Comparison of ENCODE assay signal across 12 cellular contexts in the genomic region with DNA sequence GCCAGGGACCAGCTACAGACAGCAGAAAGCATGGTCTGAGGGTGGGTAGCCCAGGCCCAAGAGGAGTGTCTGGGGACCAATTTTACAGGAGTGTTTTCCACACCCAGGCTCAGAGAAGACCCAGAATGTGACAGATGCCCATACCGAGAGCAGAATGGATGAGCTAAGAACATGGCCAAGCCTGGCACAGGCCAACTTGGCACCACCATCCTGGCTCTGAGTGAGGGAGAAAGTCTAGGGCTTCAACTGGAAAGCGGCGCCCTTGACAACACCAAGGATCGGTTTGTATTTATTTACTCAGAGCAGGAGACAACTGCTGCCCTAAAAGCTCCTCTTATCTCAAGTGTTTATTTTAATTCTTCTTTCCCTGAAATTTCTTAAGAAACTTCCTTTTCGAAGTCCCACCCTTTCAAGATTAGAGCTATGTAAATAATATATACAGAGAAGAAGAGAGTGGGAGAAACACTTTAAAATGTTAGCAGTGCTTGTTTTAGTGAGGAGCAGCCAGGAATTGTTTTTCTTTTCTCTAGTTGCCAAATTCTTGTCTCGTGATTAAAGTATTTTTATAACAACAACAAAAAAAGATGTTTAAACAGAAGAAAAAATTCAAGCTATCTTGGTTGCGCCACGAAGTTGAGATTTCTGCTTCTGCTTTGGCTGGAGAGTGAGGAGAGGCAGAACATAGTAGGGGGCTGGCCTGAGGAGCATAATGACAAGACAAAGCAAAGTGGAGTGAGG. TPM values are rescaled to one million over a fixed set of nuclear protein-coding genes. Genes with fewer than 3 reads are reported as not detected.
A peak's percentile ranks its signal among the peaks of the same experiment; 100 is the strongest.
DNase-seq lines count a peak whose midpoint lies in the region; ATAC-seq, FAIRE-seq and TF ChIP-seq lines count a peak whose summit lies in the region.
"Had no signal": no experiment of that assay in that cellular context is flagged by ENCODE, and none has a peak within 500 bp of the region (broad histone marks: within the 10 kb centered on the region; RNA-seq: fewer than 3 reads in every experiment).

No MANE protein-coding gene starts in this region.

- H3K27me3 Mint-ChIP-seq in activated CD8-positive, alpha-beta memory T cell treated with anti-CD3 and anti-CD28 coated beads, Interleukin-2, amount 10 ng/mL, durations not matched to agents 7 days and 5 days: peaks cover 83% of the 10 kb centered on the region

- peak overlapping the region in 1 of 2 experiments; percentile 50; a peak in 1 of 4 replicates for H3K9ac ChIP-seq in K562 (ENCODE audit: insufficient read depth in 1 of 2, low read depth in 2 of 2, low read length in 2 of 2)

- no peak for FAIRE-seq in K562 (lab: Jason Lieb, UNC)

- H3K4me3 Mint-ChIP-seq in activated CD8-positive, alpha-beta memory T cell treated with anti-CD3 and anti-CD28 coated beads, Interleukin-2, amount 10 ng/mL, durations not matched to agents 7 days and 5 days: no peak overlapping the region
- H3K4me3 Mint-ChIP-seq: T-helper 1 cell treated with Interleukin-12 subunit alpha and Interleukin-12 subunit beta and Interleukin-4 antibody, amounts not matched to agents 30 μg/mL and 1 μg/mL, for 36 hours; type B pancreatic cell had no signal

- no peaks in the 10 kb centered on the region; the same call in 1 of the 2 replicates for H4K20me1 ChIP-seq in K562 (replicated peaks; ENCODE audit: control insufficient read depth, insufficient read depth, low read length)

- no peaks in the 10 kb centered on the region for H3K36me3 Mint-ChIP-seq in activated CD8-positive, alpha-beta memory T cell treated with anti-CD3 and anti-CD28 coated beads, Interleukin-2, amount 10 ng/mL, durations not matched to agents 7 days and 5 days
- H3K36me3 Mint-ChIP-seq: type B pancreatic cell had no signal

- no peak for TF ChIP-seq EP300 in K562 (IDR thresholded peaks at IDR 0.05; ENCODE audit: low read length)
- TF ChIP-seq EP300 in stomach (IDR thresholded peaks at IDR 0.05): no peak

- ATAC-seq in K562: no peak
- no peak for ATAC-seq in activated CD8-positive, alpha-beta memory T cell treated with anti-CD3 and anti-CD28 coated beads, Interleukin-2, amount 10 ng/mL, durations not matched to agents 7 days and 5 days

- H3K4me1 Mint-ChIP-seq in activated CD8-positive, alpha-beta memory T cell treated with anti-CD3 and anti-CD28 coated beads, Interleukin-2, amount 10 ng/mL, durations not matched to agents 7 days and 5 days: no peaks in the 10 kb centered on the region

- H3K27me3 ChIP-seq in K562 (ENCODE audit: control insufficient read depth in 2 of 2, insufficient read depth in 2 of 2, low read length in 2 of 2) (peaks cover 50 to 65% of the 10 kb centered on the region in 2 experiments), right atrium auricular region (no peaks in the 10 kb centered on the region), stomach (peaks cover 5 to 35% (median 17%) of the 10 kb centered on the region in 3 donors)

- H3K9me3 ChIP-seq in K562 (replicated peaks; ENCODE audit: control insufficient read depth, insufficient read depth, low read depth, low read length) (no peaks in the 10 kb centered on the region), right atrium auricular region (no peaks in the 10 kb centered on the region), stomach (no peaks in the 10 kb centered on the region)

- no peak overlapping the region for H3K27ac Mint-ChIP-seq in activated CD8-positive, alpha-beta memory T cell treated with anti-CD3 and anti-CD28 coated beads, Interleukin-2, amount 10 ng/mL, durations not matched to agents 7 days and 5 days
- H3K27ac Mint-ChIP-seq: T-helper 1 cell treated with Interleukin-12 subunit alpha and Interleukin-12 subunit beta and Interleukin-4 antibody, amounts not matched to agents 30 μg/mL and 1 μg/mL, for 36 hours; type B pancreatic cell had no signal

- no peaks in the 10 kb centered on the region for H3K9me1 ChIP-seq in K562 (ENCODE audit: control insufficient read depth, insufficient read depth, low read length)

- TF ChIP-seq RAD21 in K562 (CRISPR knock-in tag; conservative IDR thresholded peaks at IDR 0.05 in 1 of 2, IDR thresholded peaks at IDR 0.05 in 1 of 2): no peak

- POLR2A ChIA-PET in K562 (lab: Yijun Ruan, JAX): interaction anchor here (0.9 to 7.4 kb wide), 4 partner anchors 11 to 75 kb away, joined by 3 to 38 read pairs (median 5); partner anchors contain the start of gene TNXB

- no peak overlapping the region for H3K4me3 ChIP-seq in K562
- H3K4me3 ChIP-seq in right atrium auricular region: no peak overlapping the region
- H3K4me3 ChIP-seq in stomach: no peak overlapping the region

- H3K36me3 ChIP-seq in K562 (ENCODE audit: control insufficient read depth, insufficient read depth, low read length): no peaks in the 10 kb centered on the region
- peaks cover 40% of the 10 kb centered on the region for H3K36me3 ChIP-seq in right atrium auricular region
- peaks cover 0 to 3% (median 0%) of the 10 kb centered on the region in 4 donors for H3K36me3 ChIP-seq in stomach

- DNase-seq in G401 (ENCODE audit: low spot score) (peak; percentile 97), K562 (ENCODE audit: extremely low read depth in 1 of 4, low spot score in 3 of 4) (no peak), right atrium auricular region (ENCODE audit: low spot score) (no peak), stomach (no peak), SIG-M5 treated with dmso at 0.1 percent for 504 hours (lab: John Stamatoyannopoulos, UW; ENCODE audit: unreplicated experiment) (no peak), GOT3 (lab: John Stamatoyannopoulos, UW) (no peak), NCI-H1417 (lab: John Stamatoyannopoulos, UW) (no peak)
- DNase-seq in activated CD8-positive, alpha-beta memory T cell treated with anti-CD3 and anti-CD28 coated beads, Interleukin-2, amount 10 ng/mL, durations not matched to agents 7 days and 5 days: no peak
- DNase-seq: DND-41, NCI-H2171 treated with DMSO at 0.1 percent for 48 hours had no signal

- H3K4me1 ChIP-seq in K562 (replicated peaks in 1 of 2; ENCODE audit: control insufficient read depth in 2 of 2, insufficient read depth in 2 of 2, low read length in 2 of 2) (peaks cover 9 to 29% of the 10 kb centered on the region in 2 experiments), right atrium auricular region (peaks cover 0 to 56% of the 10 kb centered on the region in 2 donors), stomach (peaks cover 22 to 53% (median 38%) of the 10 kb centered on the region in 4 donors)

- CTCF ChIA-PET in K562 (lab: Yijun Ruan, JAX; ENCODE audit: low intra/inter-chr PET ratio): no interaction called here
- CTCF ChIA-PET in activated CD8-positive, alpha-beta memory T cell treated with anti-CD3 and anti-CD28 coated beads, Interleukin-2, amount 10 ng/mL, durations not matched to agents 7 days and 5 days (lab: Charles Lee): interaction anchor here (0.7 to 1.6 kb wide), 4 partner anchors 12 to 46 kb away, joined by 3 to 4 read pairs (median 4); no protein-coding TSS in a partner anchor

- H3K27ac ChIP-seq in K562 (ENCODE audit: extremely low read depth, low read depth, low read length) (no peak overlapping the region), right atrium auricular region (peak overlapping the region; percentile 73 to 82), stomach (peak overlapping the region in 4 of 5 donors; percentile 22 to 84 (median 70))

- 0% methylated on average over 8 of the region's 8 CpGs for WGBS in K562 (ENCODE audit: insufficient coverage, low coverage, missing lambda C conversion rate)
- WGBS in stomach, 5 donors: 26 to 31% (median 30%) methylated on average over 8 of the region's 8 CpGs

- TF ChIP-seq CTCF in K562 (IDR thresholded peaks at IDR 0.05 in 2 of 3, conservative IDR thresholded peaks at IDR 0.05 in 1 of 3; ENCODE audit: insufficient read depth in 2 of 3, low read depth in 1 of 3, low read length in 3 of 3) (no peak), right atrium auricular region (IDR thresholded peaks at IDR 0.05) (no peak), stomach (IDR thresholded peaks at IDR 0.05) (no peak)

- H3K4me2 ChIP-seq in K562 (ENCODE audit: insufficient read depth, low read length): no peak overlapping the region

- TF ChIP-seq POLR2A in K562 (conservative IDR thresholded peaks at IDR 0.05) (no peak), stomach (IDR thresholded peaks at IDR 0.05) (no peak)

- no TSS peak for BruUV-seq in K562 (replicated peaks; lab: Mats Ljungman, UMichigan)

- in situ Hi-C loops in G401 (cut with HindIII; ENCODE audit: low sequenced_read_pairs) (no loop called here), K562 (cut with MboI) (loop anchor here (10.0 kb wide), 1 partner anchor 322 kb away; no protein-coding TSS in a partner anchor)

- H2AFZ ChIP-seq in K562 (ENCODE audit: low read depth, low read length): 0 out of 2 replicates have a peak overlapping the region, but pooled peaks have one; percentile 13

- intact Hi-C loops in K562 (cut with micrococcal nuclease) (no loop called here), stomach (cut with DNase I; ENCODE audit: low total_unique reads) (no loop called here)

- H3K79me2 ChIP-seq in K562 (ENCODE audit: control insufficient read depth, insufficient read depth, low read length): no peaks in the 10 kb centered on the region

- H3K9me3 Mint-ChIP-seq in activated CD8-positive, alpha-beta memory T cell treated with anti-CD3 and anti-CD28 coated beads, Interleukin-2, amount 10 ng/mL, durations not matched to agents 7 days and 5 days (ENCODE audit: low read depth): no peaks in the 10 kb centered on the region
- H3K9me3 Mint-ChIP-seq: T-helper 1 cell treated with Interleukin-12 subunit alpha and Interleukin-12 subunit beta and Interleukin-4 antibody, amounts not matched to agents 30 μg/mL and 1 μg/mL, for 36 hours; type B pancreatic cell had no signal

RNA-seq across cellular contexts. Expression of gene TNXB, which starts 16.2 kb away (rescaled TPM):
- under 0.01 TPM in 1 of 2 replicates, not detected in the other for total RNA-seq in G401 (2014; rRNA removed; shearing (Covaris generic))
- total RNA-seq in K562 (2011; cell fraction: chromatin; rRNA removed; ENCODE audit: low replicate concordance): 19.6 and 47.4 TPM in 2 replicates
- 28.9 and 33.2 TPM in 2 replicates for total RNA-seq in K562 (2011; cell fraction: nucleolus; rRNA removed)
- 21.4 and 27.9 TPM in 2 replicates for total RNA-seq in K562 (2011; cell fraction: nucleoplasm; rRNA removed)
- total RNA-seq in K562 (2014; rRNA removed) (28.1 and 35.0 TPM in 2 replicates), K562 (2014; rRNA removed; fragmentation: Illumina TruSeq; extraction: Trizol) (4.2 and 6.1 TPM in 2 replicates), K562 (2015; rRNA removed; fragmentation: Illumina TruSeq; extraction: Trizol) (25.0 and 26.2 TPM in 2 replicates), K562 (2021) (24.2 and 25.8 TPM in 2 replicates), right atrium auricular region (100 to 1,000 TPM; 138 to 210 TPM), stomach (100 to 1,000 TPM in 1 of 5 donors, 10 to 100 TPM in 4; 43.8 to 408 (median 71.0) TPM)
- polyA plus RNA-seq in K562 (2011; rRNA removed) (11.3 and 13.3 TPM in 2 replicates), K562 (2014; fragmentation: Illumina TruSeq; extraction: Trizol) (12.4 and 24.8 TPM in 2 replicates), K562 (2014; fragmentation: Nextera tagmentation; extraction: Ambion mirVana) (under 1 TPM; 0.14 to 0.43 TPM), K562 (2014; rRNA removed) (24.5 and 27.0 TPM in 2 replicates), stomach (10 to 100 TPM; 15.1 to 17.7 (median 15.7) TPM)
- 20.6 and 53.8 TPM in 2 replicates for polyA plus RNA-seq in K562 (2011; cell fraction: cytosol; rRNA removed)
- polyA plus RNA-seq in K562 (2011; cell fraction: nucleus; rRNA removed): 25.4 and 47.3 TPM in 2 replicates
- polyA plus RNA-seq in K562 (2012): 25.6 and 28.6 TPM in 2 replicates
- 3.1 and 6.0 TPM in 2 replicates for polyA minus RNA-seq in K562 (2011; rRNA and poly(A)+ RNA removed)
- 15.5 and 15.6 TPM in 2 replicates for polyA minus RNA-seq in K562 (2011; cell fraction: cytosol; rRNA and poly(A)+ RNA removed)
- polyA minus RNA-seq in K562 (2011; cell fraction: nucleus; rRNA and poly(A)+ RNA removed): 16.2 and 17.0 TPM in 2 replicates
- total RNA-seq in activated CD8-positive, alpha-beta memory T cell treated with anti-CD3 and anti-CD28 coated beads, Interleukin-2, amount 10 ng/mL, durations not matched to agents 7 days and 5 days: 1 to 10 TPM; 3.1 to 5.5 TPM

RNA-seq across cellular contexts. Expression of gene ATF6B, which starts 35.1 kb away (rescaled TPM):
- 21.1 and 23.1 TPM in 2 replicates for total RNA-seq in G401 (2014; rRNA removed; shearing (Covaris generic))
- total RNA-seq in K562 (2011; cell fraction: chromatin; rRNA removed; ENCODE audit: low replicate concordance): 189 and 474 TPM in 2 replicates
- 248 and 265 TPM in 2 replicates for total RNA-seq in K562 (2011; cell fraction: nucleolus; rRNA removed)
- 205 and 216 TPM in 2 replicates for total RNA-seq in K562 (2011; cell fraction: nucleoplasm; rRNA removed)
- 22.7 and 25.4 TPM in 2 replicates for total RNA-seq in K562 (2014; rRNA removed)
- total RNA-seq in K562 (2014; rRNA removed; fragmentation: Illumina TruSeq; extraction: Trizol): 15.6 and 21.5 TPM in 2 replicates
- 30.5 and 31.7 TPM in 2 replicates for total RNA-seq in K562 (2015; rRNA removed; fragmentation: Illumina TruSeq; extraction: Trizol)
- 83.6 and 89.7 TPM in 2 replicates for total RNA-seq in K562 (2021)
- 46.6 and 83.9 TPM in 2 replicates for polyA plus RNA-seq in K562 (2011; rRNA removed)
- 74.9 and 91.7 TPM in 2 replicates for polyA plus RNA-seq in K562 (2011; cell fraction: cytosol; rRNA removed)
- polyA plus RNA-seq in K562 (2011; cell fraction: nucleus; rRNA removed): 198 and 250 TPM in 2 replicates
- 138 and 229 TPM in 2 replicates for polyA plus RNA-seq in K562 (2012)
- polyA plus RNA-seq in K562 (2014; fragmentation: Illumina TruSeq; extraction: Trizol): 128 and 131 TPM in 2 replicates
- polyA plus RNA-seq in K562 (2014; fragmentation: Nextera tagmentation; extraction: Ambion mirVana): 10 to 100 TPM; 20.7 to 26.1 TPM
- polyA plus RNA-seq in K562 (2014; rRNA removed): 88.0 and 103 TPM in 2 replicates
- 22.1 and 23.6 TPM in 2 replicates for polyA minus RNA-seq in K562 (2011; rRNA and poly(A)+ RNA removed)
- 34.3 and 45.6 TPM in 2 replicates for polyA minus RNA-seq in K562 (2011; cell fraction: cytosol; rRNA and poly(A)+ RNA removed)
- polyA minus RNA-seq in K562 (2011; cell fraction: nucleus; rRNA and poly(A)+ RNA removed): 42.9 and 68.4 TPM in 2 replicates
- total RNA-seq in right atrium auricular region: 10 to 100 TPM; 15.0 to 15.3 TPM
- 100 to 1,000 TPM in 2 of 5 donors, 10 to 100 TPM in 3; 22.8 to 718 (median 73.3) TPM for total RNA-seq in stomach
- polyA plus RNA-seq in stomach: 10 to 100 TPM; 20.9 to 48.1 (median 24.4) TPM
- total RNA-seq in activated CD8-positive, alpha-beta memory T cell treated with anti-CD3 and anti-CD28 coated beads, Interleukin-2, amount 10 ng/mL, durations not matched to agents 7 days and 5 days: 100 to 1,000 TPM; 119 to 135 TPM

RNA-seq across cellular contexts. Expression of gene FKBPL, which starts 37.2 kb away (rescaled TPM):
- 9.5 and 20.2 TPM in 2 replicates for total RNA-seq in G401 (2014; rRNA removed; shearing (Covaris generic))
- 7.3 and 12.0 TPM in 2 replicates for total RNA-seq in K562 (2011; cell fraction: chromatin; rRNA removed; ENCODE audit: low replicate concordance)
- 8.4 and 12.0 TPM in 2 replicates for total RNA-seq in K562 (2011; cell fraction: nucleolus; rRNA removed)
- 7.9 and 8.3 TPM in 2 replicates for total RNA-seq in K562 (2011; cell fraction: nucleoplasm; rRNA removed)
- 18.8 and 24.3 TPM in 2 replicates for total RNA-seq in K562 (2014; rRNA removed)
- 18.7 and 23.5 TPM in 2 replicates for total RNA-seq in K562 (2014; rRNA removed; fragmentation: Illumina TruSeq; extraction: Trizol)
- total RNA-seq in K562 (2015; rRNA removed; fragmentation: Illumina TruSeq; extraction: Trizol): 23.9 and 26.7 TPM in 2 replicates
- 21.0 and 22.9 TPM in 2 replicates for total RNA-seq in K562 (2021)
- 9.0 and 11.5 TPM in 2 replicates for polyA plus RNA-seq in K562 (2011; rRNA removed)
- 7.7 and 12.2 TPM in 2 replicates for polyA plus RNA-seq in K562 (2011; cell fraction: cytosol; rRNA removed)
- polyA plus RNA-seq in K562 (2011; cell fraction: nucleus; rRNA removed): 6.2 and 7.7 TPM in 2 replicates
- 14.2 and 18.6 TPM in 2 replicates for polyA plus RNA-seq in K562 (2012)
- 22.2 and 23.3 TPM in 2 replicates for polyA plus RNA-seq in K562 (2014; fragmentation: Illumina TruSeq; extraction: Trizol)
- polyA plus RNA-seq in K562 (2014; fragmentation: Nextera tagmentation; extraction: Ambion mirVana): 10 to 100 TPM; 18.3 to 31.4 TPM
- polyA plus RNA-seq in K562 (2014; rRNA removed): 20.1 and 20.6 TPM in 2 replicates
- 6.1 and 7.3 TPM in 2 replicates for polyA minus RNA-seq in K562 (2011; rRNA and poly(A)+ RNA removed)
- 4.6 and 7.4 TPM in 2 replicates for polyA minus RNA-seq in K562 (2011; cell fraction: cytosol; rRNA and poly(A)+ RNA removed)
- polyA minus RNA-seq in K562 (2011; cell fraction: nucleus; rRNA and poly(A)+ RNA removed): 3.9 and 7.9 TPM in 2 replicates
- total RNA-seq in right atrium auricular region: 1 to 10 TPM; 1.1 to 3.4 TPM
- total RNA-seq in stomach: 1 to 10 TPM in 2 of 5 donors, under 1 TPM in 1, not detected in 2; 0.45 to 3.3 (median 3.2) TPM
- polyA plus RNA-seq in stomach: 1 to 10 TPM; 2.7 to 9.6 (median 8.5) TPM
- total RNA-seq in activated CD8-positive, alpha-beta memory T cell treated with anti-CD3 and anti-CD28 coated beads, Interleukin-2, amount 10 ng/mL, durations not matched to agents 7 days and 5 days: 1 to 10 TPM; 7.4 to 7.9 TPM

RNA-seq across cellular contexts. Expression of gene CYP21A2, which starts 54.7 kb away (rescaled TPM):
- total RNA-seq in G401 (2014; rRNA removed; shearing (Covaris generic)): not detected in 2 replicates
- 2.1 and 3.8 TPM in 2 replicates for total RNA-seq in K562 (2011; cell fraction: chromatin; rRNA removed; ENCODE audit: low replicate concordance)
- total RNA-seq in K562 (2011; cell fraction: nucleolus; rRNA removed): 1.8 TPM in 2 replicates
- 0.76 and 0.81 TPM in 2 replicates for total RNA-seq in K562 (2011; cell fraction: nucleoplasm; rRNA removed)
- total RNA-seq in K562 (2014; rRNA removed) (0.45 and 0.77 TPM in 2 replicates), K562 (2014; rRNA removed; fragmentation: Illumina TruSeq; extraction: Trizol) (0.07 TPM in 1 of 2 replicates, not detected in the other), K562 (2015; rRNA removed; fragmentation: Illumina TruSeq; extraction: Trizol) (0.26 and 0.29 TPM in 2 replicates), K562 (2021) (1.3 and 1.4 TPM in 2 replicates), right atrium auricular region (1 to 10 TPM in 1 of 2 donors, under 1 TPM in 1; 0.19 to 1.2 TPM), stomach (not detected)
- polyA plus RNA-seq in K562 (2011; rRNA removed) (0.10 and 0.26 TPM in 2 replicates), K562 (2014; fragmentation: Illumina TruSeq; extraction: Trizol) (0.18 and 0.19 TPM in 2 replicates), K562 (2014; fragmentation: Nextera tagmentation; extraction: Ambion mirVana) (under 1 TPM; 0.03 to 0.04 TPM), K562 (2014; rRNA removed) (0.27 and 0.50 TPM in 2 replicates), stomach (10 to 100 TPM in 1 of 3 donors, 1 to 10 TPM in 2; 1.3 to 23.8 (median 1.4) TPM)
- polyA plus RNA-seq in K562 (2011; cell fraction: cytosol; rRNA removed): 0.13 and 0.19 TPM in 2 replicates
- polyA plus RNA-seq in K562 (2011; cell fraction: nucleus; rRNA removed): 1.6 and 1.7 TPM in 2 replicates
- polyA plus RNA-seq in K562 (2012): 0.66 and 1.9 TPM in 2 replicates
- polyA minus RNA-seq in K562 (2011; rRNA and poly(A)+ RNA removed): 0.14 TPM in 1 of 2 replicates, not detected in the other
- polyA minus RNA-seq in K562 (2011; cell fraction: cytosol; rRNA and poly(A)+ RNA removed): not detected in 2 replicates
- polyA minus RNA-seq in K562 (2011; cell fraction: nucleus; rRNA and poly(A)+ RNA removed): 0.54 and 1.6 TPM in 2 replicates
- total RNA-seq in activated CD8-positive, alpha-beta memory T cell treated with anti-CD3 and anti-CD28 coated beads, Interleukin-2, amount 10 ng/mL, durations not matched to agents 7 days and 5 days: under 1 TPM in 1 of 2 experiments, not detected in 1; 0.15 TPM

RNA-seq across cellular contexts. Expression of gene PRRT1, which starts 58.8 kb away (rescaled TPM):
- 0.51 TPM in 1 of 2 replicates, not detected in the other for total RNA-seq in G401 (2014; rRNA removed; shearing (Covaris generic))
- 2.0 and 3.2 TPM in 2 replicates for total RNA-seq in K562 (2011; cell fraction: chromatin; rRNA removed; ENCODE audit: low replicate concordance)
- 0.92 and 1.5 TPM in 2 replicates for total RNA-seq in K562 (2011; cell fraction: nucleolus; rRNA removed)
- total RNA-seq in K562 (2011; cell fraction: nucleoplasm; rRNA removed): 3.2 and 6.0 TPM in 2 replicates
- total RNA-seq in K562 (2014; rRNA removed) (0.14 and 0.57 TPM in 2 replicates), K562 (2014; rRNA removed; fragmentation: Illumina TruSeq; extraction: Trizol) (0.16 and 0.29 TPM in 2 replicates), K562 (2015; rRNA removed; fragmentation: Illumina TruSeq; extraction: Trizol) (0.40 and 0.53 TPM in 2 replicates), K562 (2021) (1.9 and 3.0 TPM in 2 replicates), right atrium auricular region (1 to 10 TPM in 1 of 2 donors, under 1 TPM in 1; 0.70 to 1.1 TPM), stomach (under 1 TPM in 3 of 5 donors, not detected in 2; 0.18 to 0.87 (median 0.87) TPM)
- polyA plus RNA-seq in K562 (2011; rRNA removed) (0.50 and 1.1 TPM in 2 replicates), K562 (2014; fragmentation: Illumina TruSeq; extraction: Trizol) (3.3 and 3.5 TPM in 2 replicates), K562 (2014; fragmentation: Nextera tagmentation; extraction: Ambion mirVana) (under 1 TPM; 0.31 to 0.41 TPM), K562 (2014; rRNA removed) (2.1 and 2.8 TPM in 2 replicates), stomach (1 to 10 TPM; 1.9 to 6.0 (median 3.4) TPM)
- 1.3 and 2.0 TPM in 2 replicates for polyA plus RNA-seq in K562 (2011; cell fraction: cytosol; rRNA removed)
- polyA plus RNA-seq in K562 (2011; cell fraction: nucleus; rRNA removed): 6.7 and 12.8 TPM in 2 replicates
- 3.9 and 9.0 TPM in 2 replicates for polyA plus RNA-seq in K562 (2012)
- 0.07 and 0.27 TPM in 2 replicates for polyA minus RNA-seq in K562 (2011; rRNA and poly(A)+ RNA removed)
- 0.48 TPM in 1 of 2 replicates, not detected in the other for polyA minus RNA-seq in K562 (2011; cell fraction: cytosol; rRNA and poly(A)+ RNA removed)
- 0.44 and 0.54 TPM in 2 replicates for polyA minus RNA-seq in K562 (2011; cell fraction: nucleus; rRNA and poly(A)+ RNA removed)
- under 1 TPM; 0.23 to 0.28 TPM for total RNA-seq in activated CD8-positive, alpha-beta memory T cell treated with anti-CD3 and anti-CD28 coated beads, Interleukin-2, amount 10 ng/mL, durations not matched to agents 7 days and 5 days
